ENCODE assay signal across 9 cellular contexts in the genomic region with DNA sequence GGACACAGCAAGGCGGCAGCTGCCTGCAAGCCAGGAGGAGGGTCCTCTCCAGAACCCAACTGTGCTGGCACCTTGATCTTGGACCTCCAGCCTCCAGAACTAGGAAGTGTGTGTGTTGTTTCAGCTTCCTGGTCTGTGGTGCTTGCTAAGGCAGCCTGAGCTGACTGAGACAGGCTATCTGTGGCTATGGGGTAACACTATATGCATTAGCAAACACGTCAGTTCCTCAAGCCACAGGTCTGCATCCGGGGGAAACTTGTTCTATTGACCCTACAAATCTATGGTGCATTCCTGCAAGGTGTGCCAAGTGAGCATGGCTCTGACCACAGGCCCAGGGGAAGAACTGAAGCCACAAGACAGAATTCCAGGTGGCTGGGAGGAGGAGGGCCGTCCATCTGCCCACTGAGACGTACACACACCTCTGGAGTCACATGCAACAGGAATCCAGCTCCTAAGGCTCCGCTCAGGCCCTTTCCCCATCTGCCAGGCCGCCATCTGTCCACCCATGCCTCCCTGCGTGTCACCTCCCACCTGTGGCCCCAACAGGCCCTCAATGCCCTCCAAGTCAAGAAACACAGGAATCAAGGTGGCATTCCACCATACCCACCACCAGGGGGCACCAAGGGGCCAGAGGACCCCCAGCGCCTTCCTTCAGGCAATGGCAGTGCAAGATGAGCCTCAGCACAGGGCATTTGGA.
A peak's percentile ranks its signal among the peaks of the same experiment; 100 is the strongest.
DNase-seq lines count a peak whose midpoint lies in the region; ATAC-seq and FAIRE-seq lines count a peak whose summit lies in the region.
"Had no signal": no experiment of that assay in that cellular context is flagged by ENCODE, and none has a peak within 500 bp of the region (broad histone marks: within the 10 kb centered on the region; RNA-seq: fewer than 3 reads in every experiment).

No MANE protein-coding gene starts in this region.

- no peak overlapping the region for H3K4me3 ChIP-seq in small intestine (ENCODE audit: low read depth in 1 of 2, low read length in 2 of 2)

- no peak overlapping the region for H3K27ac ChIP-seq in small intestine (ENCODE audit: low read depth in 1 of 2, low read length in 1 of 2)

- intact Hi-C loops in left ventricle myocardium superior (cut with micrococcal nuclease): loop anchor here (10.0 kb wide), 1 partner anchor 170 kb away; no protein-coding TSS in a partner anchor

- peak; percentile 79 for ATAC-seq in left ventricle myocardium superior
- no peak for ATAC-seq in HG02571 (IDR thresholded peaks at IDR 0.05; ENCODE audit: unreplicated experiment)

- H3K4me1 ChIP-seq in small intestine (ENCODE audit: control insufficient read depth in 2 of 2, insufficient read depth in 1 of 2, low read depth in 1 of 2, low read length in 1 of 2): no peaks in the 10 kb centered on the region

- WGBS in small intestine, 3 donors: 48 to 72% (median 66%) methylated on average over 9 of the region's 9 CpGs

- no peaks in the 10 kb centered on the region for H3K9me3 ChIP-seq in small intestine (ENCODE audit: control insufficient read depth, low read depth)

- DNase-seq in DMS153 treated with DMSO at 0.1 percent for 48 hours (lab: John Stamatoyannopoulos, UW; ENCODE audit: unreplicated experiment) (peak; percentile 46), DMS153 (lab: John Stamatoyannopoulos, UW) (no peak), Kasumi-1 (lab: John Stamatoyannopoulos, UW) (peak; percentile 37 to 58), SKM-1 (lab: John Stamatoyannopoulos, UW; ENCODE audit: unreplicated experiment) (peak; percentile 10), left ventricle myocardium superior (peak; percentile 73), small intestine (peak; percentile 50)
- DNase-seq in activated naive CD8-positive, alpha-beta T cell treated with anti-CD3 and anti-CD28 coated beads, Interleukin-2, amount 50 U/mL, for 16 hours (ENCODE audit: low read depth, low spot score): peak; percentile 20

- no peak for FAIRE-seq in small intestine (lab: Jason Lieb, UNC)
- FAIRE-seq: A204.1 had no signal

- no peaks in the 10 kb centered on the region for H3K27me3 ChIP-seq in small intestine (ENCODE audit: control insufficient read depth in 2 of 2, insufficient read depth in 2 of 2, low read length in 2 of 2)

- no peaks in the 10 kb centered on the region for H3K36me3 ChIP-seq in small intestine (ENCODE audit: control insufficient read depth in 2 of 2, insufficient read depth in 2 of 2, low read length in 2 of 2)
